Comparison of ENCODE assay signal across 26 cellular contexts in the genomic region with DNA sequence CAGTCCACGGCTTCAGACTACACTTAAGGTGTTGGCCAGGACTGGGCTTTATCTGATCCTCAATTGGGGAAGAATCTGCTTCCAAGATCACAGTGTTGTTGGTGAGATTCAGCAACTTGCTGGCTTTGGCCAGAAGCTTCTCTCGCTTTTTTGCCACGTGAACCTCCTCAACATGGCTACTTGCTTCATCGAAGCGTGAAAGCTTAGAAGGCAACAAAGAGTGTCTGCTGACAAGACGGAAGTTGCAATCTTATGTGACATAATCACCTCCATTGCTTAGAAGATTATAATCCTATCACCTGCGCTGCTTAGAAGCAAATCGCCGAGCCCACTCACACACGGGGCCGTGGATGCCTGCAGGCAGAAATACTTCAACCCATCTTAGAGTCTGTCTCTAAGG. TPM values are rescaled to one million over a fixed set of nuclear protein-coding genes. Genes with fewer than 3 reads are reported as not detected.
A peak's percentile ranks its signal among the peaks of the same experiment; 100 is the strongest.
DNase-seq lines count a peak whose midpoint lies in the region; ATAC-seq, FAIRE-seq and TF ChIP-seq lines count a peak whose summit lies in the region.
"Had no signal": no experiment of that assay in that cellular context is flagged by ENCODE, and none has a peak within 500 bp of the region (broad histone marks: within the 10 kb centered on the region; RNA-seq: fewer than 3 reads in every experiment).

No MANE protein-coding gene starts in this region.

- H3K27me3 ChIP-seq in BLaER1 (no peaks in the 10 kb centered on the region), K562 (ENCODE audit: control insufficient read depth in 2 of 2, insufficient read depth in 2 of 2, low read length in 2 of 2) (peaks cover 30 to 38% of the 10 kb centered on the region in 2 experiments), parathyroid adenoma (ENCODE audit: control insufficient read depth, insufficient read depth, low read length) (no peaks in the 10 kb centered on the region)
- H3K27me3 ChIP-seq: MG63, Peyer's patch had no signal

- TF ChIP-seq EP300 in K562 (IDR thresholded peaks at IDR 0.05; ENCODE audit: low read length), result no peak

- 1% methylated on average over 11 of the region's 11 CpGs for WGBS in K562 (ENCODE audit: insufficient coverage, low coverage, missing lambda C conversion rate)

- intact Hi-C loops in K562 (cut with micrococcal nuclease), result no loop called here

- H4K20me1 ChIP-seq in BLaER1 (no peaks in the 10 kb centered on the region), K562 (replicated peaks; ENCODE audit: control insufficient read depth, insufficient read depth, low read length) (no peaks in the 10 kb centered on the region)

- H3K4me1 Mint-ChIP-seq in osteocyte (ENCODE audit: unreplicated experiment), result peaks cover 5% of the 10 kb centered on the region
- H3K4me1 Mint-ChIP-seq: CD14-positive monocyte had no signal

- CTCF ChIA-PET in K562 (lab: Yijun Ruan, JAX; ENCODE audit: low intra/inter-chr PET ratio), result no interaction called here

- peak; percentile 15 for FAIRE-seq in K562 (lab: Jason Lieb, UNC)
- FAIRE-seq: A204.1, GM12892, GM19239, HTR-8/SVneo had no signal

- BruUV-seq in K562 (replicated peaks; lab: Mats Ljungman, UMichigan), result no TSS peak

- H3K27ac ChIP-seq in BLaER1, result peak overlapping the region; percentile 13; the same call in 1 of the 2 replicates
- no peak overlapping the region for H3K27ac ChIP-seq in K562 (ENCODE audit: extremely low read depth, low read depth, low read length)
- H3K27ac ChIP-seq in parathyroid adenoma, result no peak overlapping the region
- H3K27ac ChIP-seq: Peyer's patch had no signal

- peaks cover 13% of the 10 kb centered on the region for H3K4me1 ChIP-seq in BLaER1
- peaks cover 5 to 11% of the 10 kb centered on the region in 2 experiments; a peak in 3 of 5 replicates for H3K4me1 ChIP-seq in K562 (replicated peaks in 1 of 2; ENCODE audit: control insufficient read depth in 2 of 2, insufficient read depth in 2 of 2, low read length in 2 of 2)
- no peaks in the 10 kb centered on the region for H3K4me1 ChIP-seq in parathyroid adenoma
- H3K4me1 ChIP-seq: Peyer's patch had no signal

- POLR2A ChIA-PET in K562 (lab: Yijun Ruan, JAX), result no interaction called here

- H3K4me3 Mint-ChIP-seq in osteocyte (ENCODE audit: unreplicated experiment), result no peak overlapping the region
- H3K4me3 Mint-ChIP-seq: CD14-positive monocyte; CD8-positive, alpha-beta memory T cell had no signal

- H3K36me3 ChIP-seq in BLaER1 (no peaks in the 10 kb centered on the region), K562 (ENCODE audit: control insufficient read depth, insufficient read depth, low read length) (no peaks in the 10 kb centered on the region), parathyroid adenoma (ENCODE audit: control insufficient read depth, insufficient read depth, low read length) (no peaks in the 10 kb centered on the region)
- H3K36me3 ChIP-seq: MG63, Peyer's patch had no signal

- no peaks in the 10 kb centered on the region for H3K36me3 Mint-ChIP-seq in osteocyte (ENCODE audit: unreplicated experiment)
- H3K36me3 Mint-ChIP-seq: CD14-positive monocyte; CD8-positive, alpha-beta memory T cell had no signal

- DNase-seq in NAMALWA (ENCODE audit: low spot score) (peak; percentile 31), K562 (ENCODE audit: extremely low read depth in 1 of 4, low spot score in 3 of 4) (no peak), GM13976 (ENCODE audit: low spot score) (no peak), hippocampal formation (lab: John Stamatoyannopoulos, UW) (no peak), osteocyte (ENCODE audit: extremely low spot score, unreplicated experiment) (no peak)
- DNase-seq: CD8-positive, alpha-beta memory T cell; DMS 273 treated with DMSO at 0.1 percent for 48 hours; DMS79; GF-D8; KBM-7; MG63; NCI-H2029; NCI-H446 treated with DMSO at 0.1 percent for 48 hours; NCI-H526; OCI-M1; SHP77 treated with DMSO at 0.1 percent for 48 hours; SW 1271 had no signal

- TF ChIP-seq CTCF in K562 (IDR thresholded peaks at IDR 0.05 in 2 of 3, conservative IDR thresholded peaks at IDR 0.05 in 1 of 3; ENCODE audit: insufficient read depth in 2 of 3, low read depth in 1 of 3, low read length in 3 of 3), result no peak
- TF ChIP-seq CTCF in parathyroid adenoma (IDR thresholded peaks at IDR 0.05), result no peak
- TF ChIP-seq CTCF in GM13976 (IDR thresholded peaks at IDR 0.05; ENCODE audit: borderline replicate concordance, control extremely low read depth, extremely low read depth, insufficient read depth, missing control alignments), result no peak
- no peak for TF ChIP-seq CTCF in osteocyte (IDR thresholded peaks at IDR 0.05)

- no peaks in the 10 kb centered on the region for H3K9me3 ChIP-seq in BLaER1
- H3K9me3 ChIP-seq in K562 (replicated peaks; ENCODE audit: control insufficient read depth, insufficient read depth, low read depth, low read length), result no peaks in the 10 kb centered on the region
- no peaks in the 10 kb centered on the region for H3K9me3 ChIP-seq in parathyroid adenoma (ENCODE audit: control insufficient read depth, low read length)
- H3K9me3 ChIP-seq: MG63, Peyer's patch had no signal

- no peak for TF ChIP-seq RAD21 in K562 (CRISPR knock-in tag; conservative IDR thresholded peaks at IDR 0.05 in 1 of 2, IDR thresholded peaks at IDR 0.05 in 1 of 2)

- H3K4me3 ChIP-seq in BLaER1 (no peak overlapping the region), K562 (no peak overlapping the region), parathyroid adenoma (ENCODE audit: low read depth, low read length) (no peak overlapping the region)
- H3K4me3 ChIP-seq: MG63, Peyer's patch had no signal

- in situ Hi-C loops in K562 (cut with MboI), result no loop called here
- in situ Hi-C loops in GM13976 (cut with MboI; ENCODE audit: low sequenced_read_pairs, unreplicated experiment), result no loop called here

- H3K27ac Mint-ChIP-seq in osteocyte (ENCODE audit: unreplicated experiment), result no peak overlapping the region
- H3K27ac Mint-ChIP-seq: CD14-positive monocyte had no signal

- no peak overlapping the region for H3K9ac ChIP-seq in BLaER1
- H3K9ac ChIP-seq in K562 (ENCODE audit: insufficient read depth in 1 of 2, low read depth in 2 of 2, low read length in 2 of 2), result no peak overlapping the region
- no peak overlapping the region for H3K9ac ChIP-seq in parathyroid adenoma

- no peak for ATAC-seq in K562
- ATAC-seq: HCT116 had no signal

- H3K9me3 Mint-ChIP-seq in osteocyte (ENCODE audit: unreplicated experiment), result no peaks in the 10 kb centered on the region
- H3K9me3 Mint-ChIP-seq: CD14-positive monocyte; CD8-positive, alpha-beta memory T cell had no signal

- H3K4me2 ChIP-seq in BLaER1, result peak overlapping the region; percentile 38
- no peak overlapping the region for H3K4me2 ChIP-seq in K562 (ENCODE audit: insufficient read depth, low read length)
- H3K4me2 ChIP-seq in parathyroid adenoma (ENCODE audit: low read length), result peak overlapping the region; percentile 47

- H3K27me3 Mint-ChIP-seq in osteocyte (ENCODE audit: unreplicated experiment), result peaks cover 11% of the 10 kb centered on the region

- no peaks in the 10 kb centered on the region for H3K79me2 ChIP-seq in K562 (ENCODE audit: control insufficient read depth, insufficient read depth, low read length)
- no peaks in the 10 kb centered on the region for H3K79me2 ChIP-seq in parathyroid adenoma

- TF ChIP-seq POLR2A in K562 (conservative IDR thresholded peaks at IDR 0.05), result no peak

- peak overlapping the region; percentile 32; the same call in 1 of the 2 replicates for H2AFZ ChIP-seq in K562 (ENCODE audit: low read depth, low read length)
- peak overlapping the region; percentile 62 for H2AFZ ChIP-seq in parathyroid adenoma

- no peaks in the 10 kb centered on the region for H3K9me1 ChIP-seq in K562 (ENCODE audit: control insufficient read depth, insufficient read depth, low read length)

TF ChIP-seq in K562, 482 proteins besides CTCF, POLR2A, EP300 and RAD21 (continues in another document):
- TF ChIP-seq KHSRP (IDR thresholded peaks at IDR 0.05) (no peak), PCBP1 (IDR thresholded peaks at IDR 0.05; ENCODE audit: low read depth, low read length, poor library complexity, severe bottlenecking) (no peak), ZNF133 (CRISPR knock-in tag; IDR thresholded peaks at IDR 0.05) (no peak), MYNN (IDR thresholded peaks at IDR 0.05) (no peak), MYNN (CRISPR knock-in tag; IDR thresholded peaks at IDR 0.05) (no peak), RFX1 (IDR thresholded peaks at IDR 0.05) (no peak), SETDB1 (IDR thresholded peaks at IDR 0.05; ENCODE audit: low read length) (no peak), HNRNPK (IDR thresholded peaks at IDR 0.05; ENCODE audit: low read depth, low read length, poor library complexity, severe bottlenecking) (no peak)

RNA-seq across cellular contexts. Expression of gene ITPKB, which starts 10.4 kb away (rescaled TPM):
- 0.09 TPM in 1 of 2 replicates, not detected in the other for total RNA-seq in K562 (2011; cell fraction: chromatin; rRNA removed; ENCODE audit: low replicate concordance)
- total RNA-seq in K562 (2011; cell fraction: nucleolus; rRNA removed), result 0.13 TPM in 1 of 2 replicates, not detected in the other
- 0.07 and 0.08 TPM in 2 replicates for total RNA-seq in K562 (2011; cell fraction: nucleoplasm; rRNA removed)
- total RNA-seq in K562 (2014; rRNA removed), result not detected in 2 replicates
- not detected in 2 replicates for total RNA-seq in K562 (2014; rRNA removed; fragmentation: Illumina TruSeq; extraction: Trizol)
- total RNA-seq in K562 (2015; rRNA removed; fragmentation: Illumina TruSeq; extraction: Trizol), result not detected in 2 replicates
- 0.22 and 0.27 TPM in 2 replicates for total RNA-seq in K562 (2021)
- polyA plus RNA-seq in K562 (2011; rRNA removed), result 0.01 TPM in 2 replicates
- polyA plus RNA-seq in K562 (2011; cell fraction: cytosol; rRNA removed), result 0.01 TPM in 1 of 2 replicates, not detected in the other
- polyA plus RNA-seq in K562 (2011; cell fraction: nucleus; rRNA removed), result 0.03 TPM in 1 of 2 replicates, not detected in the other
- 0.01 TPM in 1 of 2 replicates, not detected in the other for polyA plus RNA-seq in K562 (2012)
- not detected in 2 replicates for polyA plus RNA-seq in K562 (2014; fragmentation: Illumina TruSeq; extraction: Trizol)
- polyA plus RNA-seq in K562 (2014; fragmentation: Nextera tagmentation; extraction: Ambion mirVana), result not detected
- not detected in 2 replicates for polyA plus RNA-seq in K562 (2014; rRNA removed)
- polyA minus RNA-seq in K562 (2011; rRNA and poly(A)+ RNA removed), result not detected in 2 replicates
- not detected in 2 replicates for polyA minus RNA-seq in K562 (2011; cell fraction: cytosol; rRNA and poly(A)+ RNA removed)
- not detected in 2 replicates for polyA minus RNA-seq in K562 (2011; cell fraction: nucleus; rRNA and poly(A)+ RNA removed)
- 28.3 and 30.0 TPM in 2 replicates for total RNA-seq in osteocyte

Comparison
In these comparisons a context has a peak if more than half of its experiments do, and no peak if none do; other contexts are left out.
1. RNA of gene ITPKB, which starts 10.4 kb away (total RNA-seq): 28.3 to 30.0 TPM in osteocyte; 0.07 to 0.27 TPM in K562; every median in the first group is over 10 times any median in the second.